ENCODE assay signal across 18 cellular contexts in the genomic region with DNA sequence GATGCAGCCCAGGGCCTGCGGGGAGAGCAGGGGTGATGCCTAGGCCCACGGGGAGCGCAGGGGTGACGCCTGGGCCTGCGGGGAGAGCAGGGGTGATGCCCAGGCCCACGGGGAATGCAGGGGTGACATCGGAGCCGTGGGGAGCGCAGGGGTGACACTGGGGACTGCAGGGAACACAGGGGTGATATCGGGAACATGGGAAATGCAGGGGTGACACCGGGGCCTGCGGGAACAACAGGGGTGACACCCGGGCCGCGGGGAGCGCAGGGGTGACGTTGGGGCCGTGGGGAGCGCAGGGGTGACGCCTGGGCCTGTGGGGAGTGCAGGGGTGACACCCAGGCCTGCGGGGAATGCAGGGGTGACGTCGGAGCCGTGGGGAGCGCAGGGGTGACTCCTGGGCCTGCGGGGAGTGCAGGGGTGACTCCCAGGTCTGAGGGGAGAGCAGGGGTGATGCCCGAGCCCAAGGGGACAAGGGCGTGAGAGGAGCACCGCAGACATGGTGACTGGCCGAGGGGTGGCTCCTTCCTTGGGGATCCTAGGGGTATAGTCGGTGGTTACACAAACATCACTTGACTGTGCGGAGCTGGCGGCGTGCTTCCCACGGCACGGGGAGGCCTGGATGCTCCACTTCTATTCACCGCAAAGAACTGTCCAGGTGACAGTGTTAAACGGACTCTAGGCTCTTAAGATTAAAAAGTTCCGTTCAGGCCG. TPM values are rescaled to one million over a fixed set of nuclear protein-coding genes. Genes with fewer than 3 reads are reported as not detected.
DNase-seq lines count a peak whose midpoint lies in the region; ATAC-seq, FAIRE-seq and TF ChIP-seq lines count a peak whose summit lies in the region.
"Had no signal": no experiment of that assay in that cellular context is flagged by ENCODE, and none has a peak within 500 bp of the region (broad histone marks: within the 10 kb centered on the region; RNA-seq: fewer than 3 reads in every experiment).

No MANE protein-coding gene starts in this region.

- no TSS peak for BruUV-seq in IMR-90 (replicated peaks; lab: Mats Ljungman, UMichigan)

- no peaks in the 10 kb centered on the region for H3K9me3 Mint-ChIP-seq in astrocyte (ENCODE audit: unreplicated experiment)
- H3K9me3 Mint-ChIP-seq in stimulated activated memory B cell treated with anti-CD40 and anti-IgM and Interleukin-4, amounts not matched to agents 10 μg/mL and 1 μg/mL and 100 μg/mL, for 72 hours = no peaks in the 10 kb centered on the region
- H3K9me3 Mint-ChIP-seq: CD4-positive, alpha-beta T cell; GM23338; IgD-negative memory B cell had no signal

- no peak overlapping the region for H3K4me3 ChIP-seq in IMR-90 (ENCODE audit: insufficient read depth, low read depth, low read length)
- no peak overlapping the region for H3K4me3 ChIP-seq in astrocyte (ENCODE audit: insufficient read depth, low read depth, low read length)
- H3K4me3 ChIP-seq: GM23338 had no signal

- H4K20me1 ChIP-seq in IMR-90 (ENCODE audit: insufficient read depth, low read length) (peaks cover 5% of the 10 kb centered on the region), astrocyte (ENCODE audit: insufficient read depth, low read length) (peaks cover 30% of the 10 kb centered on the region)

- dilution Hi-C loops in IMR-90 (cut with HindIII; ENCODE audit: low sequenced_read_pairs, unreplicated experiment) = no loop called here

- peaks cover 4% of the 10 kb centered on the region for H3K36me3 Mint-ChIP-seq in astrocyte (ENCODE audit: low read depth, unreplicated experiment)
- H3K36me3 Mint-ChIP-seq in stimulated activated memory B cell treated with anti-CD40 and anti-IgM and Interleukin-4, amounts not matched to agents 10 μg/mL and 1 μg/mL and 100 μg/mL, for 72 hours = peaks cover 54% of the 10 kb centered on the region

- H2AK5ac ChIP-seq in IMR-90 (ENCODE audit: low read depth, low read length) = no peak overlapping the region

- TF ChIP-seq RAD21 in IMR-90 (IDR thresholded peaks at IDR 0.05; ENCODE audit: low read length) = no peak

- H2AFZ ChIP-seq in IMR-90 (replicated peaks; ENCODE audit: low read length, poor library complexity) (peak overlapping the region; percentile 32), astrocyte (ENCODE audit: low read depth, low read length) (no peak overlapping the region)
- H2AFZ ChIP-seq: GM23338 had no signal

- H3K27ac ChIP-seq in IMR-90 (ENCODE audit: insufficient read depth, low read length) = no peak overlapping the region
- no peak overlapping the region for H3K27ac ChIP-seq in astrocyte (ENCODE audit: low read depth, low read length)
- H3K27ac ChIP-seq: HL-60 had no signal

- intact Hi-C loops in Right ventricle myocardium inferior (cut with DNase I) (no loop called here), left cardiac atrium (cut with DNase I) (no loop called here), IMR-90 (cut with micrococcal nuclease) (no loop called here)

- POLR2A ChIA-PET in IMR-90 (lab: Charles Lee; ENCODE audit: unreplicated experiment) = no interaction called here

- no peaks in the 10 kb centered on the region for H3K9me1 ChIP-seq in IMR-90 (ENCODE audit: insufficient read depth, low read length)

- no peak overlapping the region for H2BK5ac ChIP-seq in IMR-90 (ENCODE audit: low read depth, low read length, poor library complexity, severe bottlenecking)

- ATAC-seq in Right ventricle myocardium inferior (no peak), left cardiac atrium (no peak), IMR-90 (ENCODE audit: low read depth) (no peak), HG03432 (IDR thresholded peaks at IDR 0.05; ENCODE audit: unreplicated experiment) (no peak)
- peak; percentile 34 for ATAC-seq in stimulated activated memory B cell treated with anti-CD40 and anti-IgM and Interleukin-4, amounts not matched to agents 10 μg/mL and 1 μg/mL and 100 μg/mL, for 72 hours
- ATAC-seq: GM23338 had no signal

- in situ Hi-C loops in IMR-90 (cut with MboI; ENCODE audit: low sequenced_read_pairs) = no loop called here

- WGBS in IMR-90 (ENCODE audit: extremely low coverage in 2 of 2, insufficient read length in 1 of 2), 2 experiments = 96% methylated on average over 23 of the region's 40 CpGs; no CpG with 5 or more reads in 1 of the 2 experiments

- peak overlapping the region; percentile 41 for H3K27ac Mint-ChIP-seq in astrocyte (ENCODE audit: unreplicated experiment)
- H3K27ac Mint-ChIP-seq in stimulated activated memory B cell treated with anti-CD40 and anti-IgM and Interleukin-4, amounts not matched to agents 10 μg/mL and 1 μg/mL and 100 μg/mL, for 72 hours = no peak overlapping the region
- H3K27ac Mint-ChIP-seq: CD4-positive, alpha-beta T cell; GM23338; IgD-negative memory B cell had no signal

- no peak overlapping the region for H3K56ac ChIP-seq in IMR-90 (ENCODE audit: extremely low read depth, insufficient read depth, low read length)

- CTCF ChIA-PET in IMR-90 (lab: Yijun Ruan, JAX) = no interaction called here

- no peak overlapping the region for H3K4me3 Mint-ChIP-seq in astrocyte (ENCODE audit: unreplicated experiment)
- no peak overlapping the region for H3K4me3 Mint-ChIP-seq in stimulated activated memory B cell treated with anti-CD40 and anti-IgM and Interleukin-4, amounts not matched to agents 10 μg/mL and 1 μg/mL and 100 μg/mL, for 72 hours
- H3K4me3 Mint-ChIP-seq: CD4-positive, alpha-beta T cell; GM23338; IgD-negative memory B cell had no signal

- H3K4me1 ChIP-seq in IMR-90 (ENCODE audit: control insufficient read depth, insufficient read depth, low read length) = no peaks in the 10 kb centered on the region
- H3K4me1 ChIP-seq in astrocyte (ENCODE audit: insufficient read depth, low read length) = no peaks in the 10 kb centered on the region
- H3K4me1 ChIP-seq: BE2C had no signal

- H3K4me1 Mint-ChIP-seq in astrocyte (ENCODE audit: low read depth, unreplicated experiment) = no peaks in the 10 kb centered on the region
- peaks cover 4% of the 10 kb centered on the region for H3K4me1 Mint-ChIP-seq in stimulated activated memory B cell treated with anti-CD40 and anti-IgM and Interleukin-4, amounts not matched to agents 10 μg/mL and 1 μg/mL and 100 μg/mL, for 72 hours
- H3K4me1 Mint-ChIP-seq: GM23338 had no signal

- TF ChIP-seq POLR2A in IMR-90 (IDR thresholded peaks at IDR 0.05; ENCODE audit: low read depth, low read length) = no peak

- no peak for TF ChIP-seq CTCF in IMR-90 (conservative IDR thresholded peaks at IDR 0.05; ENCODE audit: low read depth, low read length)
- no peak for TF ChIP-seq CTCF in astrocyte (IDR thresholded peaks at IDR 0.05; ENCODE audit: insufficient read depth, low read depth, low read length)

- H2BK120ac ChIP-seq in IMR-90 (ENCODE audit: low read depth, low read length) = no peak overlapping the region

- H2AK9ac ChIP-seq in IMR-90 (replicated peaks; ENCODE audit: low read depth, low read length, poor library complexity) = no peak overlapping the region

- H3K9ac ChIP-seq in IMR-90 (ENCODE audit: low read depth, low read length) (no peak overlapping the region), astrocyte (ENCODE audit: low read length) (no peak overlapping the region)

- H3K27me3 ChIP-seq in IMR-90 (ENCODE audit: control insufficient read depth, insufficient read depth, low read length) = no peaks in the 10 kb centered on the region
- no peaks in the 10 kb centered on the region for H3K27me3 ChIP-seq in astrocyte (ENCODE audit: insufficient read depth, low read length)
- H3K27me3 ChIP-seq: BE2C had no signal

- H3K23ac ChIP-seq in IMR-90 (ENCODE audit: low read depth, low read length) = no peak overlapping the region

- no peak overlapping the region for H3K14ac ChIP-seq in IMR-90 (replicated peaks; ENCODE audit: low read depth, low read length)

- H2BK20ac ChIP-seq in IMR-90 (ENCODE audit: low read depth, low read length) = no peak overlapping the region

- peaks cover 8% of the 10 kb centered on the region for H3K79me2 ChIP-seq in astrocyte (ENCODE audit: insufficient read depth, low read length)

- H3K36me3 ChIP-seq in IMR-90 (ENCODE audit: control insufficient read depth, insufficient read depth, low read length) (peaks cover 66% of the 10 kb centered on the region), astrocyte (ENCODE audit: insufficient read depth, low read length) (peaks cover 6% of the 10 kb centered on the region)

- H3K79me1 ChIP-seq in IMR-90 (ENCODE audit: low read depth in 1 of 2, low read length in 2 of 2) = peaks cover 10 to 26% of the 10 kb centered on the region in 2 experiments; a peak in 3 of 4 replicates

- H3K9me3 ChIP-seq in IMR-90 (ENCODE audit: control insufficient read depth, insufficient read depth, low read length) (no peaks in the 10 kb centered on the region), astrocyte (ENCODE audit: insufficient read depth, low read depth, low read length) (no peaks in the 10 kb centered on the region)
- H3K9me3 ChIP-seq: BE2C had no signal

- H3K4me2 ChIP-seq in IMR-90 (ENCODE audit: low read depth, low read length) (no peak overlapping the region), astrocyte (ENCODE audit: low read length) (no peak overlapping the region)
- H3K4me2 ChIP-seq: GM23338 had no signal

- no peaks in the 10 kb centered on the region for H3K27me3 Mint-ChIP-seq in astrocyte (ENCODE audit: low read depth, unreplicated experiment)
- H3K27me3 Mint-ChIP-seq in stimulated activated memory B cell treated with anti-CD40 and anti-IgM and Interleukin-4, amounts not matched to agents 10 μg/mL and 1 μg/mL and 100 μg/mL, for 72 hours = no peaks in the 10 kb centered on the region
- H3K27me3 Mint-ChIP-seq: CD4-positive, alpha-beta T cell; IgD-negative memory B cell had no signal

- no peak overlapping the region for H4K91ac ChIP-seq in IMR-90 (ENCODE audit: insufficient read depth, low read depth, low read length)

- H3K4ac ChIP-seq in IMR-90 (ENCODE audit: low read depth, low read length) = no peak overlapping the region

- no peak overlapping the region for H4K5ac ChIP-seq in IMR-90 (ENCODE audit: low read depth, low read length)

- no peak overlapping the region for H4K8ac ChIP-seq in IMR-90 (ENCODE audit: low read depth in 2 of 2, low read length in 2 of 2)

- H3K18ac ChIP-seq in IMR-90 (ENCODE audit: low read depth, low read length) = no peak overlapping the region

- DNase-seq in Right ventricle myocardium inferior (ENCODE audit: missing footprints) = peak; percentile 37
- DNase-seq in left cardiac atrium = no peak
- DNase-seq in IMR-90 = no peak
- DNase-seq in astrocyte (ENCODE audit: low read depth) = no peak
- DNase-seq in CD1c-positive myeloid dendritic cell (ENCODE audit: extremely low spot score) = no peak
- DNase-seq: BE2C; C1 segment of cervical spinal cord; CD4-positive, alpha-beta T cell; DMS153; DMS79; GDM1; HCEC 1CT had no signal

- FAIRE-seq in astrocyte (lab: Jason Lieb, UNC) = no peak
- FAIRE-seq: H54 had no signal

- H2BK15ac ChIP-seq in IMR-90 (ENCODE audit: low read depth, low read length) = no peak overlapping the region

RNA-seq across cellular contexts. Expression of a gene that starts 38.0 kb away (rescaled TPM):
- total RNA-seq in Right ventricle myocardium inferior (29.3 TPM), left cardiac atrium (10 to 100 TPM; 38.1 to 43.2 TPM), IMR-90 (2012; rRNA removed) (34.4 and 133 TPM in 2 replicates), astrocyte (86.9 and 89.9 TPM in 2 replicates)
- polyA plus RNA-seq in IMR-90 (2012; rRNA removed) = 44.6 and 45.1 TPM in 2 replicates
- polyA plus RNA-seq in IMR-90 (2012; cell fraction: cytosol; rRNA removed) = 43.3 and 53.2 TPM in 2 replicates
- polyA plus RNA-seq in IMR-90 (2012; cell fraction: nucleus; rRNA removed; ENCODE audit: low replicate concordance) = 185 and 307 TPM in 2 replicates

RNA-seq across cellular contexts. Expression of a gene that starts 38.1 kb away (rescaled TPM):
- total RNA-seq in Right ventricle myocardium inferior (17.4 TPM), left cardiac atrium (10 to 100 TPM; 17.9 to 20.7 TPM), IMR-90 (2012; rRNA removed) (7.7 and 9.2 TPM in 2 replicates), astrocyte (22.1 and 27.8 TPM in 2 replicates)
- polyA plus RNA-seq in IMR-90 (2012; rRNA removed) = 41.9 and 47.4 TPM in 2 replicates
- polyA plus RNA-seq in IMR-90 (2012; cell fraction: cytosol; rRNA removed) = 39.3 and 51.6 TPM in 2 replicates
- 415 and 679 TPM in 2 replicates for polyA plus RNA-seq in IMR-90 (2012; cell fraction: nucleus; rRNA removed; ENCODE audit: low replicate concordance)
